25 cellular contexts compared by ENCODE assay signal in genomic region chr13:24983094-24983493, GRCh38.
"Had no signal": no experiment of that assay in that cellular context is flagged by ENCODE, and none has a peak within 500 bp of the region (broad histone marks: within the 10 kb centered on the region; RNA-seq: fewer than 3 reads in every experiment).

No MANE protein-coding gene starts in this region.

- H3K27ac ChIP-seq: ascending aorta, breast epithelium, cardiac muscle cell, coronary artery had no signal

- DNase-seq: activated CD4-positive, alpha-beta memory T cell treated with anti-CD3 and anti-CD28 coated beads for 36 hours; activated CD4-positive, alpha-beta T cell treated with anti-CD3 and anti-CD28 coated beads for 36 hours; activated CD4-positive, alpha-beta T cell treated with anti-CD3 and anti-CD28 coated beads, Interleukin-2, amount 10 ng/mL, durations not matched to agents 24 days and 14 days; activated CD4-positive, CD25-positive, alpha-beta regulatory T cell; activated CD4-positive, CD25-positive, alpha-beta regulatory T cell treated with anti-CD3 and anti-CD28 coated beads, Interleukin-2, amount 50 U/mL, for 72 hours; activated CD8-positive, alpha-beta memory T cell treated with anti-CD3 and anti-CD28 coated beads, Interleukin-2, amount 10 ng/mL, durations not matched to agents 7 days and 5 days; activated CD8-positive, alpha-beta memory T cell treated with anti-CD3 and anti-CD28 coated beads, Interleukin-2, amount 50 U/mL, for 4 hours; activated CD8-positive, alpha-beta T cell treated with anti-CD3 and anti-CD28 coated beads, Interleukin-2, amount 10 ng/mL, durations not matched to agents 7 days and 5 days; activated gamma-delta T cell; activated naive CD4-positive, alpha-beta T cell; activated naive CD4-positive, alpha-beta T cell treated with anti-CD3 and anti-CD28 coated beads, Interleukin-2, amount 10 ng/mL, durations not matched to agents 7 days and 5 days; activated naive CD8-positive, alpha-beta T cell treated with anti-CD3 and anti-CD28 coated beads, Interleukin-2, amount 10 ng/mL, durations not matched to agents 7 days and 5 days; activated T-cell treated with anti-CD3 and anti-CD28 coated beads, Interleukin-2, amount 50 U/mL, for 24 hours; activated T-cell treated with anti-CD3 and anti-CD28 coated beads, Interleukin-2, amount 50 U/mL, for 72 hours; central memory CD4-positive, alpha-beta T cell; effector memory CD4-positive, alpha-beta T cell; endodermal cell; foreskin fibroblast; T-helper 2 cell had no signal

- ATAC-seq: activated CD4-positive, alpha-beta T cell treated with anti-CD3 and anti-CD28 coated beads for 36 hours; activated CD8-positive, alpha-beta memory T cell treated with anti-CD3 and anti-CD28 coated beads, Interleukin-2, amount 10 ng/mL, durations not matched to agents 7 days and 5 days; activated CD8-positive, alpha-beta T cell treated with anti-CD3 and anti-CD28 coated beads, Interleukin-2, amount 10 ng/mL, durations not matched to agents 7 days and 5 days; activated naive CD4-positive, alpha-beta T cell treated with anti-CD3 and anti-CD28 coated beads, Interleukin-2, amount 50 U/mL, for 72 hours; activated T-cell treated with anti-CD3 and anti-CD28 coated beads, Interleukin-2, amount 50 U/mL, for 72 hours had no signal

- H3K27me3 ChIP-seq: ascending aorta, cardiac muscle cell had no signal

- H3K4me1 ChIP-seq: ascending aorta, breast epithelium had no signal

- H3K36me3 ChIP-seq: ascending aorta, breast epithelium, cardiac muscle cell had no signal

- H3K4me3 ChIP-seq: ascending aorta, breast epithelium, cardiac muscle cell, coronary artery, dorsolateral prefrontal cortex had no signal

- H3K9me3 ChIP-seq: ascending aorta, breast epithelium had no signal
